ENCODE assay signal across 31 cellular contexts in the genomic region with DNA sequence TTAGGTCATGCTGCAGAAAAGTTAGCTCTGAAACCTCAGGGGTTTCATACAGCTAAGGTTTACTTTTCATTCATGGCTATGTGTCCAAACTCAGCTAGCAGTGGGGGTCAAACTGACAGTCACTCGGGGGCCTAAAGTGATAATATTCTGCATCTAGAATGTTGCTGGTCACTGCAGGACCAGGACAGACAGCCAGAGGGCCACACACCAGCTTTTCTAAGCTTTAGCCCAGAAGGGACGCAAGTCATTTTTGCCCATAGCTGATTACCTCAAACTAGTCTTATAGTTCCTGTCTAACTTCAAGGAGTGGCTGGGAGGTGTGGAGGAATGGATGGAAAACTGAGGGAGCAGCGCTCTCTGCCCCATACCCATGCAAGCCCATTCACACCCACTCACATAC.
DNase-seq lines count a peak whose midpoint lies in the region; ATAC-seq and TF ChIP-seq lines count a peak whose summit lies in the region.
"Had no signal": no experiment of that assay in that cellular context is flagged by ENCODE, and none has a peak within 500 bp of the region (broad histone marks: within the 10 kb centered on the region; RNA-seq: fewer than 3 reads in every experiment).

No MANE protein-coding gene starts in this region.

- 0 out of 2 replicates have a peak, but pooled peaks have one; percentile 4 for TF ChIP-seq CTCF in BJ (IDR thresholded peaks at IDR 0.05; ENCODE audit: insufficient read depth, low read depth, low read length)
- TF ChIP-seq CTCF in LNCaP clone FGC (IDR thresholded peaks at IDR 0.05; ENCODE audit: control insufficient read depth, extremely low read depth, insufficient read depth): peak; percentile 16; the same call in 1 of the 2 replicates
- peak; percentile 46 for TF ChIP-seq CTCF in choroid plexus epithelial cell (conservative IDR thresholded peaks at IDR 0.05; ENCODE audit: low read depth, low read length)
- no peak for TF ChIP-seq CTCF in type B pancreatic cell (conservative IDR thresholded peaks at IDR 0.05)

- H3K4me3 ChIP-seq in BJ (ENCODE audit: low read depth, low read length): no peak overlapping the region
- no peak overlapping the region for H3K4me3 ChIP-seq in LNCaP clone FGC (ENCODE audit: low read depth, low read length)
- H3K4me3 ChIP-seq in choroid plexus epithelial cell (ENCODE audit: low read depth, low read length): no peak overlapping the region
- no peak overlapping the region for H3K4me3 ChIP-seq in mesenchymal stem cell (ENCODE audit: insufficient read depth in 1 of 2, low read depth in 1 of 2, low read length in 2 of 2)
- H3K4me3 ChIP-seq: BLaER1 treated with 17β-estradiol and CSF1 and Interleukin-3, amounts not matched to agents 10 nM and 100 nM; body of pancreas; left ventricle myocardium inferior; stomach; uterus had no signal

- CTCF ChIA-PET in BJ (lab: Yijun Ruan, JAX): interaction anchor here (0.9 to 1.9 kb wide), 3 partner anchors 12 to 155 kb away, joined by 3 to 6 read pairs (median 3); no protein-coding TSS in a partner anchor

- no peak overlapping the region for H3K23ac ChIP-seq in mesenchymal stem cell (ENCODE audit: low read length in 2 of 2)

- no peak overlapping the region for H2AFZ ChIP-seq in mesenchymal stem cell (ENCODE audit: low read depth, low read length)

- no peak overlapping the region for H3K9ac ChIP-seq in mesenchymal stem cell (ENCODE audit: low read length)
- H3K9ac ChIP-seq: BLaER1 treated with 17β-estradiol and CSF1 and Interleukin-3, amounts not matched to agents 10 nM and 100 nM had no signal

- H3K9me3 Mint-ChIP-seq in type B pancreatic cell: no peaks in the 10 kb centered on the region
- H3K9me3 Mint-ChIP-seq: activated CD4-positive, alpha-beta memory T cell treated with anti-CD3 and anti-CD28 coated beads for 36 hours; activated T-helper 1 cell treated with anti-CD3 and anti-CD28 coated beads, Interleukin-12 subunit alpha, Interleukin-12 subunit beta, Interleukin-2, Interleukin-4 antibody, amounts not matched to agents 30 ng/mL and 10 ng/mL and 1 ng/mL, durations not matched to agents 14 hours and 24 hours and 36 hours had no signal

- no peak overlapping the region for H2BK12ac ChIP-seq in mesenchymal stem cell (ENCODE audit: low read length in 2 of 2)

- no peaks in the 10 kb centered on the region for H3K4me1 ChIP-seq in mesenchymal stem cell (ENCODE audit: control insufficient read depth, insufficient read depth, low read depth, low read length)
- H3K4me1 ChIP-seq: body of pancreas, Caco-2, stomach, uterus had no signal

- H3K79me1 ChIP-seq in mesenchymal stem cell (replicated peaks; ENCODE audit: low read length, poor library complexity, severe bottlenecking): no peaks in the 10 kb centered on the region

- no peak overlapping the region for H3K4me3 Mint-ChIP-seq in type B pancreatic cell
- H3K4me3 Mint-ChIP-seq: activated CD4-positive, alpha-beta memory T cell treated with anti-CD3 and anti-CD28 coated beads for 36 hours; activated T-helper 1 cell treated with anti-CD3 and anti-CD28 coated beads, Interleukin-12 subunit alpha, Interleukin-12 subunit beta, Interleukin-2, Interleukin-4 antibody, amounts not matched to agents 30 ng/mL and 10 ng/mL and 1 ng/mL, durations not matched to agents 14 hours and 24 hours and 36 hours had no signal

- POLR2A ChIA-PET in BJ (lab: Charles Lee): no interaction called here

- no peak overlapping the region for H2BK5ac ChIP-seq in mesenchymal stem cell (ENCODE audit: low read depth, low read length, poor library complexity, severe bottlenecking)

- 0 out of 2 replicates have a peak, but pooled peaks cover 2% of the 10 kb centered on the region for H3K27me3 ChIP-seq in BJ (ENCODE audit: control insufficient read depth, insufficient read depth, low read length)
- H3K27me3 ChIP-seq in mesenchymal stem cell (ENCODE audit: control insufficient read depth in 1 of 2, insufficient read depth in 1 of 2, low read length in 2 of 2): peaks cover 17 to 31% of the 10 kb centered on the region in 2 experiments
- H3K27me3 ChIP-seq: BLaER1 treated with 17β-estradiol and CSF1 and Interleukin-3, amounts not matched to agents 10 nM and 100 nM; body of pancreas; uterus had no signal

- DNase-seq in BJ (ENCODE audit: low read depth) (no peak), LNCaP clone FGC (ENCODE audit: low read depth) (no peak), choroid plexus epithelial cell (ENCODE audit: low read depth) (no peak), mesenchymal stem cell (no peak), type B pancreatic cell (ENCODE audit: extremely low spot score, unreplicated experiment) (no peak)
- DNase-seq in stimulated activated CD4-positive, alpha-beta T cell treated with anti-CD3 and anti-CD28 coated beads, Interleukin-4, amount 100 ng/mL, for 24 hours: no peak
- DNase-seq: activated CD4-positive, alpha-beta memory T cell treated with anti-CD3 and anti-CD28 coated beads for 36 hours; activated CD4-positive, alpha-beta T cell treated with anti-CD3 and anti-CD28 coated beads for 1 hour; activated naive CD4-positive, alpha-beta T cell treated with Interleukin-2 at 50 U/mL for 16 hours; body of pancreas; Caco-2; DMS79; effector CD4-positive, alpha-beta T cell; GDM1; glutamatergic neuron; left ventricle myocardium inferior; mesendoderm; NCI-H1417 treated with DMSO at 0.1 percent for 48 hours; NCI-H2029 treated with DMSO at 0.1 percent for 48 hours; NCI-H526; OCI-M1; posterior cingulate gyrus; right cardiac atrium; stimulated activated CD4-positive, alpha-beta T cell treated with anti-CD3 and anti-CD28 coated beads, Interleukin-2, amount 100 ng/mL, for 48 hours; stomach; uterus had no signal

- H3K18ac ChIP-seq in mesenchymal stem cell (ENCODE audit: low read depth in 1 of 2, low read length in 2 of 2): no peak overlapping the region

- no peak overlapping the region for H3K27ac Mint-ChIP-seq in type B pancreatic cell
- H3K27ac Mint-ChIP-seq: activated CD4-positive, alpha-beta memory T cell treated with anti-CD3 and anti-CD28 coated beads for 36 hours; activated T-helper 1 cell treated with anti-CD3 and anti-CD28 coated beads, Interleukin-12 subunit alpha, Interleukin-12 subunit beta, Interleukin-2, Interleukin-4 antibody, amounts not matched to agents 30 ng/mL and 10 ng/mL and 1 ng/mL, durations not matched to agents 14 hours and 24 hours and 36 hours had no signal

- WGBS in mesenchymal stem cell: 93% methylated on average over 2 of the region's 3 CpGs

- H3K27me3 Mint-ChIP-seq in type B pancreatic cell: peaks cover 19% of the 10 kb centered on the region

- H4K91ac ChIP-seq in mesenchymal stem cell (ENCODE audit: low read length): no peak overlapping the region

- peak overlapping the region; percentile 6 for H4K8ac ChIP-seq in mesenchymal stem cell (ENCODE audit: low read length)

- no peak overlapping the region for H2BK120ac ChIP-seq in mesenchymal stem cell (ENCODE audit: low read depth, low read length)

- no peak overlapping the region for H3K27ac ChIP-seq in mesenchymal stem cell (ENCODE audit: low read length, poor library complexity, severe bottlenecking)
- H3K27ac ChIP-seq: BLaER1 treated with 17β-estradiol and CSF1 and Interleukin-3, amounts not matched to agents 10 nM and 100 nM; body of pancreas; HL-60; left ventricle myocardium inferior; stomach; uterus had no signal

- no peak overlapping the region for H3K4ac ChIP-seq in mesenchymal stem cell (ENCODE audit: low read depth in 1 of 2, low read length in 2 of 2)

- H3K9me3 ChIP-seq in mesenchymal stem cell (ENCODE audit: control insufficient read depth, low read length): no peaks in the 10 kb centered on the region
- H3K9me3 ChIP-seq: BLaER1 treated with 17β-estradiol and CSF1 and Interleukin-3, amounts not matched to agents 10 nM and 100 nM; body of pancreas; Caco-2; left ventricle myocardium inferior; stomach; uterus had no signal

- no peak overlapping the region for H2BK15ac ChIP-seq in mesenchymal stem cell (ENCODE audit: low read depth, poor library complexity, severe bottlenecking)

- H3K14ac ChIP-seq in mesenchymal stem cell (ENCODE audit: low read length in 2 of 2): no peak overlapping the region

- H3K4me1 Mint-ChIP-seq in type B pancreatic cell (ENCODE audit: unreplicated experiment): no peaks in the 10 kb centered on the region

- ATAC-seq in GM21423 (IDR thresholded peaks at IDR 0.05; ENCODE audit: unreplicated experiment) (no peak), GM19467 (IDR thresholded peaks at IDR 0.05; ENCODE audit: unreplicated experiment) (no peak)
- ATAC-seq: body of pancreas, right cardiac atrium had no signal

- no peak overlapping the region for H2AK5ac ChIP-seq in mesenchymal stem cell (ENCODE audit: low read length, severe bottlenecking)

- H3K36me3 ChIP-seq in BJ (ENCODE audit: control insufficient read depth, insufficient read depth, low read length) (no peaks in the 10 kb centered on the region), mesenchymal stem cell (ENCODE audit: control insufficient read depth in 1 of 2, insufficient read depth in 2 of 2, low read depth in 1 of 2, low read length in 2 of 2) (no peaks in the 10 kb centered on the region)
- H3K36me3 ChIP-seq: BLaER1 treated with 17β-estradiol and CSF1 and Interleukin-3, amounts not matched to agents 10 nM and 100 nM; left ventricle myocardium inferior; stomach; uterus had no signal

- no peaks in the 10 kb centered on the region for H3K36me3 Mint-ChIP-seq in type B pancreatic cell
- H3K36me3 Mint-ChIP-seq: activated CD4-positive, alpha-beta memory T cell treated with anti-CD3 and anti-CD28 coated beads for 36 hours had no signal

- no peak overlapping the region for H3K4me2 ChIP-seq in mesenchymal stem cell (ENCODE audit: low read length, poor library complexity, severe bottlenecking)
- H3K4me2 ChIP-seq: BLaER1 treated with 17β-estradiol and CSF1 and Interleukin-3, amounts not matched to agents 10 nM and 100 nM had no signal
